ENCODE assay signal across 2 cellular contexts in the genomic region with DNA sequence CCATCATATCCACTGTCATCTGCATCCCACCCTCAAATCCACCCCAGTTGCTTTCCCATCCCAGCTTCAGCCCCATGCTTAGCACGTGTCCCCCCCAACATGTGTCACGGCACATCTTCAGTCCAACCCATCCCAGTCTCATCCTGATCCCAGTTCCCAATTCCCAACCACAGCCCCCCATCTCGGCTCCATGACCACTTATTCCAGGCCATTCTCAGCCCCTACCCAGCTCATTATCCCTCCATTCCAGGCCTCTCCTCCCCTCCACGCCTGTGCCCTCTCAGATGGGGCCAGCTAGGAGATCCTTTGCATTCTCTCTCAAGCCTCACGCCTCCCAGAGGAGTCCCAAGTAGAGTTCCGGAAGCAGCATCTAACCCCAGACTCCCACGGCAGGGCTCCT.
TF ChIP-seq lines count a peak whose summit lies in the region.

No MANE protein-coding gene starts in this region.

TF ChIP-seq in SK-N-SH, 30 proteins besides CTCF, POLR2A, EP300 and RAD21:
- no peak for TF ChIP-seq FOXJ3 (CRISPR knock-in tag; IDR thresholded peaks at IDR 0.05)
- TF ChIP-seq CHD2 (IDR thresholded peaks at IDR 0.05; ENCODE audit: low read length, partially characterized antibody) = no peak
- TF ChIP-seq FOSL2 (IDR thresholded peaks at IDR 0.05; ENCODE audit: borderline replicate concordance, low read depth) = no peak

TF ChIP-seq in SK-N-SH treated with all-trans-retinoic acid at 6 μM for 48 hours, 23 proteins besides CTCF, POLR2A, EP300 and RAD21:
- TF ChIP-seq ZNF565 (CRISPR knock-in tag; conservative IDR thresholded peaks at IDR 0.05; ENCODE audit: low read depth) = no peak
- TF ChIP-seq, protein P1, sequence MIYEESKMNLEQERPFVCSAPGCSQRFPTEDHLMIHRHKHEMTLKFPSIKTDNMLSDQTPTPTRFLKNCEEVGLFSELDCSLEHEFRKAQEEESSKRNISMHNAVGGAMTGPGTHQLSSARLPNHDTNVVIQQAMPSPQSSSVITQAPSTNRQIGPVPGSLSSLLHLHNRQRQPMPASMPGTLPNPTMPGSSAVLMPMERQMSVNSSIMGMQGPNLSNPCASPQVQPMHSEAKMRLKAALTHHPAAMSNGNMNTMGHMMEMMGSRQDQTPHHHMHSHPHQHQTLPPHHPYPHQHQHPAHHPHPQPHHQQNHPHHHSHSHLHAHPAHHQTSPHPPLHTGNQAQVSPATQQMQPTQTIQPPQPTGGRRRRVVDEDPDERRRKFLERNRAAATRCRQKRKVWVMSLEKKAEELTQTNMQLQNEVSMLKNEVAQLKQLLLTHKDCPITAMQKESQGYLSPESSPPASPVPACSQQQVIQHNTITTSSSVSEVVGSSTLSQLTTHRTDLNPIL (CRISPR knock-in tag; IDR thresholded peaks at IDR 0.05; ENCODE audit: low read depth) = no peak
- TF ChIP-seq ZC3H10 (CRISPR knock-in tag; IDR thresholded peaks at IDR 0.05) = no peak
- no peak for TF ChIP-seq BACH2 (CRISPR knock-in tag; IDR thresholded peaks at IDR 0.05; ENCODE audit: borderline replicate concordance)
- TF ChIP-seq, protein P2, sequence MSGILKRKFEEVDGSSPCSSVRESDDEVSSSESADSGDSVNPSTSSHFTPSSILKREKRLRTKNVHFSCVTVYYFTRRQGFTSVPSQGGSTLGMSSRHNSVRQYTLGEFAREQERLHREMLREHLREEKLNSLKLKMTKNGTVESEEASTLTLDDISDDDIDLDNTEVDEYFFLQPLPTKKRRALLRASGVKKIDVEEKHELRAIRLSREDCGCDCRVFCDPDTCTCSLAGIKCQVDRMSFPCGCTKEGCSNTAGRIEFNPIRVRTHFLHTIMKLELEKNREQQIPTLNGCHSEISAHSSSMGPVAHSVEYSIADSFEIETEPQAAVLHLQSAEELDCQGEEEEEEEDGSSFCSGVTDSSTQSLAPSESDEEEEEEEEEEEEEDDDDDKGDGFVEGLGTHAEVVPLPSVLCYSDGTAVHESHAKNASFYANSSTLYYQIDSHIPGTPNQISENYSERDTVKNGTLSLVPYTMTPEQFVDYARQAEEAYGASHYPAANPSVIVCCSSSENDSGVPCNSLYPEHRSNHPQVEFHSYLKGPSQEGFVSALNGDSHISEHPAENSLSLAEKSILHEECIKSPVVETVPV (CRISPR knock-in tag; IDR thresholded peaks at IDR 0.05) = no peak
